ENCODE assay signal across 8 cellular contexts in the genomic region with DNA sequence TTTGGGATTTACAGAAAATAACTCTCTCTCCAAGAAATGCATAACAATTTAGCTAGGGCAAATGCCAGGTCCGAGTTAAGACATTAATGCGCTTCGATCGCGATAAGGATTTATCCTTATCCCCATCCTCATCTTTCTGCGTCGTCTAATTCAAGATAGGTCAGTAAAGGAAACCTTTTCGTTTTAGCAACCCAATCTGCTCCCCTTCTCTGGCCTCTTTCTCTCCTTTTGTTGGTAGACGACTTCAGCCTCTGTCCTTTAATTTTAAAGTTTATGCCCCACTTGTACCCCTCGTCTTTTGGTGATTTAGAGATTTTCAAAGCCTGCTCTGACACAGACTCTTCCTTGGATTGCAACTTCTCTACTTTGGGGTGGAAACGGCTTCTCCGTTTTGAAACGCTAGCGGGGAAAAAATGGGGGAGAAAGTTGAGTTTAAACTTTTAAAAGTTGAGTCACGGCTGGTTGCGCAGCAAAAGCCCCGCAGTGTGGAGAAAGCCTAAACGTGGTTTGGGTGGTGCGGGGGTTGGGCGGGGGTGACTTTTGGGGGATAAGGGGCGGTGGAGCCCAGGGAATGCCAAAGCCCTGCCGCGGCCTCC. TPM values are rescaled to one million over a fixed set of nuclear protein-coding genes. Genes with fewer than 3 reads are reported as not detected.
DNase-seq lines count a peak whose midpoint lies in the region; ATAC-seq and TF ChIP-seq lines count a peak whose summit lies in the region.

No MANE protein-coding gene starts in this region.

- H3K36me3 Mint-ChIP-seq in naive thymus-derived CD4-positive, alpha-beta T cell = peaks cover 0 to 11% (median 0%) of the 10 kb centered on the region in 5 donors

- H3K27ac ChIP-seq in ACC112 (ENCODE audit: low read depth, low read length) (peak overlapping the region; percentile 89), HUES64 (ENCODE audit: low read depth, low read length) (peak overlapping the region; percentile 92)
- no peak overlapping the region for H3K27ac ChIP-seq in naive thymus-derived CD4-positive, alpha-beta T cell (ENCODE audit: low read depth, low read length)

- peak; percentile 22 for DNase-seq in choroid plexus epithelial cell (ENCODE audit: low read depth)
- DNase-seq in naive thymus-derived CD4-positive, alpha-beta T cell = no peak
- no peak for DNase-seq in NCI-H1930 (lab: John Stamatoyannopoulos, UW)
- no peak for DNase-seq in NCI-H1417 treated with DMSO at 0.1 percent for 48 hours (lab: John Stamatoyannopoulos, UW)

- no peaks in the 10 kb centered on the region for H3K27me3 ChIP-seq in ACC112 (ENCODE audit: insufficient read depth, low read length)
- H3K27me3 ChIP-seq in HUES64 (ENCODE audit: insufficient read depth, low read length) = no peaks in the 10 kb centered on the region
- H3K27me3 ChIP-seq in naive thymus-derived CD4-positive, alpha-beta T cell (ENCODE audit: control insufficient read depth in 2 of 2, insufficient read depth in 2 of 2, low read length in 2 of 2) = peaks cover 10 to 16% of the 10 kb centered on the region in 2 donors

- H3K27me3 Mint-ChIP-seq in naive thymus-derived CD4-positive, alpha-beta T cell = peaks cover 63 to 79% (median 72%) of the 10 kb centered on the region in 5 donors

- no peak overlapping the region for H3K27ac Mint-ChIP-seq in naive thymus-derived CD4-positive, alpha-beta T cell

- no peaks in the 10 kb centered on the region for H3K9me3 ChIP-seq in HUES64 (ENCODE audit: insufficient read depth, low read depth, low read length)
- no peaks in the 10 kb centered on the region for H3K9me3 ChIP-seq in naive thymus-derived CD4-positive, alpha-beta T cell (ENCODE audit: control insufficient read depth in 2 of 3, low read length in 3 of 3)

- H3K9ac ChIP-seq in HUES64 (ENCODE audit: low read depth, low read length) = peak overlapping the region; percentile 82

- H3K4me3 ChIP-seq in ACC112 (ENCODE audit: low read depth, low read length) = peak overlapping the region; percentile 81
- peak overlapping the region; percentile 81 for H3K4me3 ChIP-seq in HUES64 (ENCODE audit: low read length)
- peak overlapping the region; percentile 82 for H3K4me3 ChIP-seq in choroid plexus epithelial cell (ENCODE audit: low read depth, low read length)
- H3K4me3 ChIP-seq in naive thymus-derived CD4-positive, alpha-beta T cell (ENCODE audit: low read length) = no peak overlapping the region

- WGBS in HUES64 = 14% methylated on average over 23 of the region's 23 CpGs

- peaks cover 42% of the 10 kb centered on the region for H3K4me1 ChIP-seq in ACC112 (ENCODE audit: control insufficient read depth, insufficient read depth, low read length, unreplicated experiment)
- peaks cover 39% of the 10 kb centered on the region for H3K4me1 ChIP-seq in HUES64 (ENCODE audit: insufficient read depth, low read length)
- peaks cover 5 to 8% of the 10 kb centered on the region in 2 donors for H3K4me1 ChIP-seq in naive thymus-derived CD4-positive, alpha-beta T cell (ENCODE audit: control insufficient read depth in 2 of 2, insufficient read depth in 2 of 2, low read length in 2 of 2)

- CTCF ChIA-PET in naive thymus-derived CD4-positive, alpha-beta T cell (lab: Charles Lee) = no interaction called here

- TF ChIP-seq CTCF in choroid plexus epithelial cell (conservative IDR thresholded peaks at IDR 0.05; ENCODE audit: low read depth, low read length) = no peak

- peaks cover 0 to 11% (median 3%) of the 10 kb centered on the region in 11 donors for H3K9me3 Mint-ChIP-seq in naive thymus-derived CD4-positive, alpha-beta T cell

- peaks cover 51% of the 10 kb centered on the region for H3K79me2 ChIP-seq in ACC112 (ENCODE audit: control insufficient read depth, insufficient read depth, low read length, unreplicated experiment)

- peaks cover 7 to 22% (median 11%) of the 10 kb centered on the region in 7 donors for H3K4me1 Mint-ChIP-seq in naive thymus-derived CD4-positive, alpha-beta T cell

- H3K36me3 ChIP-seq in ACC112 (ENCODE audit: insufficient read depth, low read length) (peaks cover 5% of the 10 kb centered on the region; the same call in 1 of the 2 replicates), HUES64 (ENCODE audit: insufficient read depth, low read length) (peaks cover 21% of the 10 kb centered on the region; the same call in 1 of the 2 replicates)
- no peaks in the 10 kb centered on the region for H3K36me3 ChIP-seq in naive thymus-derived CD4-positive, alpha-beta T cell (ENCODE audit: control insufficient read depth in 2 of 3, insufficient read depth in 3 of 3, low read length in 3 of 3)

- H3K4me3 Mint-ChIP-seq in naive thymus-derived CD4-positive, alpha-beta T cell = peak overlapping the region; percentile 7 to 76 (median 52)

- intact Hi-C loops in naive thymus-derived CD4-positive, alpha-beta T cell (cut with micrococcal nuclease) = loop anchor here (5.0 to 10.0 kb wide), 2 partner anchors 96 to 221 kb away; a partner anchor contains a TSS

- no peak for ATAC-seq in naive thymus-derived CD4-positive, alpha-beta T cell
- ATAC-seq in GM18907 (IDR thresholded peaks at IDR 0.05; ENCODE audit: unreplicated experiment) (no peak), GM21390 (IDR thresholded peaks at IDR 0.05; ENCODE audit: unreplicated experiment) (no peak)

- POLR2A ChIA-PET in naive thymus-derived CD4-positive, alpha-beta T cell (lab: Charles Lee) = no interaction called here

- peak overlapping the region; percentile 88 for H2AFZ ChIP-seq in ACC112 (ENCODE audit: low read length, unreplicated experiment)

RNA-seq across cellular contexts. Expression of a gene that starts 0.5 kb away (rescaled TPM):
- 31.5 TPM for polyA plus RNA-seq in HUES64 (2013, experiment 1 of 2)
- polyA plus RNA-seq in HUES64 (2013, experiment 2 of 2) = 33.5 TPM
- under 1 TPM in 1 of 5 experiments, not detected in 4; 0.51 TPM for total RNA-seq in naive thymus-derived CD4-positive, alpha-beta T cell
- not detected for polyA plus RNA-seq in naive thymus-derived CD4-positive, alpha-beta T cell
